ENCODE assay signal across 19 cellular contexts in the genomic region with DNA sequence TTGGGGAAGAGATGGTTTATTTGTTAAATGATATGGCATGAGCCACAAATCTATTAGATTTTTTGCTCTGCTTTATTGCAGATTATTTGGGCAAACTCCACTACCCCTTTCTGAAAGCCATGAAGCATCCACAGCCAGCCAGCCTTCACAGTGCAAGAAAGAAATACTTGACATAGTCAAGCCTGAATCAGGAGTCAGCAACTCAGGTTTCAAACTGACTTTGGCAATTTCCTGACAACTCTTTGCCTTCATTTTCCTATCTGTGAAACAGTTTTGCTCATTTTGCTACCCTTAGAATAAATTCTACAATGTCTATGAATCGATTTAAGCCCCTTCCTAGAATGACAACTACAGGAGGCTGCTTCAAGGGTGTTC.
A peak's percentile ranks its signal among the peaks of the same experiment; 100 is the strongest.
DNase-seq lines count a peak whose midpoint lies in the region; ATAC-seq and TF ChIP-seq lines count a peak whose summit lies in the region.
"Had no signal": no experiment of that assay in that cellular context is flagged by ENCODE, and none has a peak within 500 bp of the region (broad histone marks: within the 10 kb centered on the region; RNA-seq: fewer than 3 reads in every experiment).

No MANE protein-coding gene starts in this region.

- H3K36me3 ChIP-seq in mammary epithelial cell (ENCODE audit: insufficient read depth, low read length): no peaks in the 10 kb centered on the region
- no peaks in the 10 kb centered on the region for H3K36me3 ChIP-seq in Peyer's patch
- H3K36me3 ChIP-seq: BLaER1 treated with 17β-estradiol and CSF1 and Interleukin-3, amounts not matched to agents 10 nM and 100 nM had no signal

- TF ChIP-seq CTCF in MCF 10A (IDR thresholded peaks at IDR 0.05; ENCODE audit: unreplicated experiment) (no peak), mammary epithelial cell (conservative IDR thresholded peaks at IDR 0.05 in 1 of 2, IDR thresholded peaks at IDR 0.05 in 1 of 2; ENCODE audit: extremely low read depth in 1 of 2, insufficient read depth in 1 of 2, low read depth in 1 of 2, low read length in 2 of 2) (no peak), cardiac fibroblast (IDR thresholded peaks at IDR 0.05; ENCODE audit: low read depth, low read length) (no peak), Peyer's patch (IDR thresholded peaks at IDR 0.05) (no peak)

- no peak for TF ChIP-seq POLR2A in Peyer's patch (IDR thresholded peaks at IDR 0.05)

- H4K20me1 ChIP-seq in mammary epithelial cell (ENCODE audit: insufficient read depth, low read length): no peaks in the 10 kb centered on the region
- H4K20me1 ChIP-seq: BLaER1 treated with 17β-estradiol and CSF1 and Interleukin-3, amounts not matched to agents 10 nM and 100 nM had no signal

- ATAC-seq in activated CD4-positive, alpha-beta T cell treated with anti-CD3 and anti-CD28 coated beads for 36 hours: peak; percentile 27
- no peak for ATAC-seq in stimulated activated memory B cell treated with anti-CD40 and anti-IgM and Interleukin-4, amounts not matched to agents 10 μg/mL and 1 μg/mL and 100 μg/mL, for 72 hours

- H3K9me3 ChIP-seq in mammary epithelial cell (replicated peaks; ENCODE audit: insufficient read depth, low read length): no peaks in the 10 kb centered on the region
- no peaks in the 10 kb centered on the region for H3K9me3 ChIP-seq in Peyer's patch

- in situ Hi-C loops in mammary epithelial cell (cut with MboI; ENCODE audit: low sequenced_read_pairs in 2 of 2): no loop called here

- H3K27ac ChIP-seq in mammary epithelial cell (ENCODE audit: insufficient read depth, low read depth, low read length): no peak overlapping the region
- H3K27ac ChIP-seq in Peyer's patch: no peak overlapping the region
- H3K27ac ChIP-seq: BLaER1 treated with 17β-estradiol and CSF1 and Interleukin-3, amounts not matched to agents 10 nM and 100 nM had no signal

- BruUV-seq in MCF 10A (replicated peaks; lab: Mats Ljungman, UMichigan) (no TSS peak), mammary epithelial cell (replicated peaks; lab: Mats Ljungman, UMichigan) (no TSS peak)

- no peaks in the 10 kb centered on the region for H3K79me2 ChIP-seq in mammary epithelial cell (ENCODE audit: insufficient read depth, low read length)

- peaks cover 45% of the 10 kb centered on the region for H3K4me1 Mint-ChIP-seq in activated CD4-positive, alpha-beta T cell treated with anti-CD3 and anti-CD28 coated beads for 36 hours
- peaks cover 18% of the 10 kb centered on the region for H3K4me1 Mint-ChIP-seq in MCF 10A (ENCODE audit: insufficient read depth, unreplicated experiment)
- H3K4me1 Mint-ChIP-seq in stimulated activated memory B cell treated with anti-CD40 and anti-IgM and Interleukin-4, amounts not matched to agents 10 μg/mL and 1 μg/mL and 100 μg/mL, for 72 hours: peaks cover 36% of the 10 kb centered on the region

- H2AFZ ChIP-seq in mammary epithelial cell (ENCODE audit: low read depth, low read length): no peak overlapping the region

- H3K27me3 Mint-ChIP-seq in activated CD4-positive, alpha-beta T cell treated with anti-CD3 and anti-CD28 coated beads for 36 hours: no peaks in the 10 kb centered on the region
- H3K27me3 Mint-ChIP-seq in MCF 10A (ENCODE audit: insufficient read depth, unreplicated experiment): no peaks in the 10 kb centered on the region
- H3K27me3 Mint-ChIP-seq in stimulated activated memory B cell treated with anti-CD40 and anti-IgM and Interleukin-4, amounts not matched to agents 10 μg/mL and 1 μg/mL and 100 μg/mL, for 72 hours: no peaks in the 10 kb centered on the region

- 40% methylated on average over 1 of the region's 1 CpG for WGBS in mammary epithelial cell (ENCODE audit: low coverage, missing lambda C conversion rate)

- DNase-seq in activated CD4-positive, alpha-beta T cell treated with anti-CD3 and anti-CD28 coated beads for 36 hours: peak; percentile 38
- DNase-seq in activated CD4-positive, alpha-beta T cell treated with anti-CD3 and anti-CD28 coated beads for 4 hours: no peak
- DNase-seq in MCF 10A (ENCODE audit: unreplicated experiment): no peak
- no peak for DNase-seq in mammary epithelial cell
- peak; percentile 14 to 36 for DNase-seq in cardiac fibroblast (ENCODE audit: low read depth in 2 of 2)
- no peak for DNase-seq in T-helper 1 cell
- DNase-seq in Peyer's patch: no peak
- DNase-seq: 8988T, COR-L47, DMS153, EL, H7, KBM-7, NCI-H1048, NCI-H146, NCI-H2081 treated with DMSO at 0.1 percent for 48 hours, NCI-H524 had no signal

- peaks cover 3% of the 10 kb centered on the region for H3K36me3 Mint-ChIP-seq in activated CD4-positive, alpha-beta T cell treated with anti-CD3 and anti-CD28 coated beads for 36 hours (ENCODE audit: low read depth)
- H3K36me3 Mint-ChIP-seq in MCF 10A (ENCODE audit: insufficient read depth, unreplicated experiment): no peaks in the 10 kb centered on the region
- H3K36me3 Mint-ChIP-seq in stimulated activated memory B cell treated with anti-CD40 and anti-IgM and Interleukin-4, amounts not matched to agents 10 μg/mL and 1 μg/mL and 100 μg/mL, for 72 hours: no peaks in the 10 kb centered on the region

- no peaks in the 10 kb centered on the region for H3K4me1 ChIP-seq in mammary epithelial cell (ENCODE audit: insufficient read depth, low read length)
- no peaks in the 10 kb centered on the region for H3K4me1 ChIP-seq in Peyer's patch

- peaks cover 2% of the 10 kb centered on the region for H3K9me3 Mint-ChIP-seq in activated CD4-positive, alpha-beta T cell treated with anti-CD3 and anti-CD28 coated beads for 36 hours (ENCODE audit: low read depth)
- no peaks in the 10 kb centered on the region for H3K9me3 Mint-ChIP-seq in MCF 10A (ENCODE audit: unreplicated experiment)
- H3K9me3 Mint-ChIP-seq in stimulated activated memory B cell treated with anti-CD40 and anti-IgM and Interleukin-4, amounts not matched to agents 10 μg/mL and 1 μg/mL and 100 μg/mL, for 72 hours: no peaks in the 10 kb centered on the region

- H3K27me3 ChIP-seq in mammary epithelial cell (ENCODE audit: insufficient read depth, low read length): no peaks in the 10 kb centered on the region
- no peaks in the 10 kb centered on the region for H3K27me3 ChIP-seq in Peyer's patch
- H3K27me3 ChIP-seq: BLaER1 treated with 17β-estradiol and CSF1 and Interleukin-3, amounts not matched to agents 10 nM and 100 nM had no signal

- intact Hi-C loops in activated CD4-positive, alpha-beta T cell treated with anti-CD3 and anti-CD28 coated beads for 36 hours (cut with DNase I, micrococcal nuclease): loop anchor here (10.0 kb wide), 2 partner anchors 340 to 960 kb away; no protein-coding TSS in a partner anchor
- intact Hi-C loops in MCF 10A (cut with micrococcal nuclease): no loop called here
- intact Hi-C loops in mammary epithelial cell (cut with micrococcal nuclease): no loop called here

- no peak overlapping the region for H3K4me2 ChIP-seq in mammary epithelial cell (ENCODE audit: insufficient read depth, low read depth, low read length)
- H3K4me2 ChIP-seq: BLaER1 treated with 17β-estradiol and CSF1 and Interleukin-3, amounts not matched to agents 10 nM and 100 nM had no signal

- CTCF ChIA-PET in activated CD4-positive, alpha-beta T cell treated with anti-CD3 and anti-CD28 coated beads for 36 hours (lab: Charles Lee): interaction anchor here (0.6 to 3.1 kb wide), 2 partner anchors 82 to 753 kb away, joined by 3 to 15 read pairs; no protein-coding TSS in a partner anchor
- CTCF ChIA-PET in MCF 10A (lab: Yijun Ruan, JAX) (interaction anchor here (0.5 kb wide), 1 partner anchor 9 kb away, joined by 3 read pairs; no protein-coding TSS in a partner anchor), mammary epithelial cell (lab: Charles Lee; ENCODE audit: low non-redundant PET) (no interaction called here)

- dilution Hi-C loops in mammary epithelial cell (cut with HindIII; ENCODE audit: low sequenced_read_pairs): no loop called here

- no peak overlapping the region for H3K9ac ChIP-seq in mammary epithelial cell (ENCODE audit: insufficient read depth, low read length)
- H3K9ac ChIP-seq: BLaER1 treated with 17β-estradiol and CSF1 and Interleukin-3, amounts not matched to agents 10 nM and 100 nM had no signal

- no peak overlapping the region for H3K4me3 Mint-ChIP-seq in activated CD4-positive, alpha-beta T cell treated with anti-CD3 and anti-CD28 coated beads for 36 hours
- no peak overlapping the region for H3K4me3 Mint-ChIP-seq in MCF 10A (ENCODE audit: unreplicated experiment)
- H3K4me3 Mint-ChIP-seq in stimulated activated memory B cell treated with anti-CD40 and anti-IgM and Interleukin-4, amounts not matched to agents 10 μg/mL and 1 μg/mL and 100 μg/mL, for 72 hours: no peak overlapping the region

- peak overlapping the region; percentile 63 for H3K27ac Mint-ChIP-seq in activated CD4-positive, alpha-beta T cell treated with anti-CD3 and anti-CD28 coated beads for 36 hours
- peak overlapping the region; percentile 49 for H3K27ac Mint-ChIP-seq in MCF 10A (ENCODE audit: low read depth, unreplicated experiment)
- peak overlapping the region; percentile 93 for H3K27ac Mint-ChIP-seq in stimulated activated memory B cell treated with anti-CD40 and anti-IgM and Interleukin-4, amounts not matched to agents 10 μg/mL and 1 μg/mL and 100 μg/mL, for 72 hours

- H3K4me3 ChIP-seq in mammary epithelial cell (replicated peaks in 1 of 3; ENCODE audit: insufficient read depth in 1 of 3, low read depth in 2 of 3, low read length in 3 of 3): no peak overlapping the region
- H3K4me3 ChIP-seq in cardiac fibroblast (replicated peaks in 1 of 2; ENCODE audit: low read depth in 2 of 2, low read length in 2 of 2): no peak overlapping the region
- H3K4me3 ChIP-seq in Peyer's patch: no peak overlapping the region
- H3K4me3 ChIP-seq: BLaER1 treated with 17β-estradiol and CSF1 and Interleukin-3, amounts not matched to agents 10 nM and 100 nM had no signal

- POLR2A ChIA-PET in activated CD4-positive, alpha-beta T cell treated with anti-CD3 and anti-CD28 coated beads for 36 hours (lab: Charles Lee): no interaction called here
- POLR2A ChIA-PET in MCF 10A (lab: Yijun Ruan, JAX): interaction anchor here (0.9 kb wide), 1 partner anchor 69 kb away, joined by 3 read pairs; no protein-coding TSS in a partner anchor

Comparison
In these comparisons a context has a peak if more than half of its experiments do, and no peak if none do; other contexts are left out.
1. DNase-seq: peak in activated CD4-positive, alpha-beta T cell treated with anti-CD3 and anti-CD28 coated beads for 36 hours (single experiment) and cardiac fibroblast (2 of 2); none in activated CD4-positive, alpha-beta T cell treated with anti-CD3 and anti-CD28 coated beads for 4 hours (0 of 2), MCF 10A (single experiment), mammary epithelial cell (single experiment), T-helper 1 cell (0 of 5) and Peyer's patch (0 of 3).
2. intact Hi-C loops: an anchor here in activated CD4-positive, alpha-beta T cell treated with anti-CD3 and anti-CD28 coated beads for 36 hours (10.0 kb wide); none called in MCF 10A and mammary epithelial cell.
3. Peak in every context shown above with its lines, with median percentiles within 50 percentile points of each other: H3K27ac Mint-ChIP-seq.